ENCODE assay signal across 3 cellular contexts in the genomic region with DNA sequence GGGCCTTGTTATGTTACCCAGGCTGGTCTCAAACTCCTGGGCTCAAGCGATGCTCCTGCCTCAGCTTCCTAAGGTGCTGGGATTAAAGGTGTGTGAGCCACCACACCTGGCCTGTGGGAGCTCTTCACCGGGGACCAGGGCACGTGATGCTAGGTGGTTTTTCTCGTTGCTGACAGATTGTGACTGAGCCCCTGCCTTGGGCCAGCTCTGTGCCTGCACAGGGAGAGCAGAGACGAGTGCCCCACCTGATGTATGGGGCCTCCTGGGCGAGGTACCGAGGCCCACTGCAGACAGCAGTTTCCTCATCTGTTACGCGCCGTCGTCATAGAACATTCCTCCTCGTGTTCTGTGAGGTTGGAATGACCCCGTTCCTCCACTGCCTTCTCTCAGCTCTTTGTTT.
"Had no signal": no experiment of that assay in that cellular context is flagged by ENCODE, and none has a peak within 500 bp of the region (broad histone marks: within the 10 kb centered on the region; RNA-seq: fewer than 3 reads in every experiment).

No MANE protein-coding gene starts in this region.

- H3K4me3 ChIP-seq: GM12878 had no signal

- DNase-seq: GDM1, GF-D8 had no signal

- ATAC-seq: GM12878 had no signal
